34 cellular contexts compared by ENCODE assay signal in genomic region chr1:29868944-29869343, GRCh38.
"Had no signal": no experiment of that assay in that cellular context is flagged by ENCODE, and none has a peak within 500 bp of the region (broad histone marks: within the 10 kb centered on the region; RNA-seq: fewer than 3 reads in every experiment).

No MANE protein-coding gene starts in this region.

- DNase-seq: Karpas-422, Kasumi-1, MG63, MM.1S, MV-4-11, NCI-H1048, NCI-H1092, NCI-H1092 treated with DMSO at 0.1 percent for 48 hours, NCI-H1105, NCI-H1105 treated with DMSO at 0.1 percent for 48 hours, NCI-H1417, NCI-H1417 treated with DMSO at 0.1 percent for 48 hours, NCI-H1436, NCI-H1436 treated with DMSO at 0.1 percent for 48 hours, NCI-H146, NCI-H1694, NCI-H1694 treated with DMSO at 0.1 percent for 48 hours, NCI-H187, NCI-H187 treated with DMSO at 0.1 percent for 48 hours, NCI-H1930, NCI-H2029, NCI-H2029 treated with DMSO at 0.1 percent for 48 hours, NCI-H2081, NCI-H2081 treated with DMSO at 0.1 percent for 48 hours, NCI-H2107, NCI-H2171, NCI-H2171 treated with DMSO at 0.1 percent for 48 hours, NCI-H2227 treated with DMSO at 0.1 percent for 48 hours, NCI-H226, NCI-H345, NCI-H446, NCI-H446 treated with DMSO at 0.1 percent for 48 hours, NCI-H510A, NCI-H510A treated with DMSO at 0.1 percent for 48 hours had no signal

- H3K36me3 ChIP-seq: MG63 had no signal

- H3K27me3 ChIP-seq: MG63 had no signal

- H3K9me3 ChIP-seq: MG63 had no signal

- H3K4me3 ChIP-seq: MG63 had no signal
